Comparison of ENCODE assay signal across 10 cellular contexts in genomic region chr2:113175101-113175628, GRCh38. TPM values are rescaled to one million over a fixed set of nuclear protein-coding genes. Genes with fewer than 3 reads are reported as not detected.
DNase-seq lines count a peak whose midpoint lies in the region; ATAC-seq and FAIRE-seq lines count a peak whose summit lies in the region.
"Had no signal": no experiment of that assay in that cellular context is flagged by ENCODE, and none has a peak within 500 bp of the region (broad histone marks: within the 10 kb centered on the region; RNA-seq: fewer than 3 reads in every experiment).

No MANE protein-coding gene starts in this region.

- ATAC-seq in GM19043 (IDR thresholded peaks at IDR 0.05; ENCODE audit: low read depth, unreplicated experiment) (peak; percentile 62), HG03045 (IDR thresholded peaks at IDR 0.05; ENCODE audit: unreplicated experiment) (peak; percentile 69), Right ventricle myocardium superior (ENCODE audit: poor library complexity) (peak; percentile 36)

- DNase-seq in T-helper 9 cell (peak; percentile 44), Right ventricle myocardium superior (no peak), RCC 7860 (ENCODE audit: low spot score) (no peak), inferior parietal cortex (ENCODE audit: extremely low spot score) (no peak), NCI-H2171 (lab: John Stamatoyannopoulos, UW) (no peak)
- peak; percentile 17 to 76 (median 52) for DNase-seq in stimulated activated naive CD4-positive, alpha-beta T cell (lab: John Stamatoyannopoulos, UW)

- intact Hi-C loops in Right ventricle myocardium superior (cut with DNase I) = no loop called here

- no peak for FAIRE-seq in RCC 7860 (lab: Jason Lieb, UNC)
- FAIRE-seq: keratinocyte, TTC549 had no signal

RNA-seq across cellular contexts. Expression of gene PSD4, which starts 1.4 kb away (rescaled TPM):
- total RNA-seq in Right ventricle myocardium superior = 2.6 TPM

RNA-seq across cellular contexts. Expression of gene IL1RN, which starts 47.8 kb away (rescaled TPM):
- 0.51 TPM for total RNA-seq in Right ventricle myocardium superior

Comparison
In these comparisons a context has a peak if more than half of its experiments do, and no peak if none do; other contexts are left out.
1. DNase-seq: peak in T-helper 9 cell (single experiment) and stimulated activated naive CD4-positive, alpha-beta T cell (6 of 6); none in Right ventricle myocardium superior (single experiment), RCC 7860 (single experiment), inferior parietal cortex (single experiment) and NCI-H2171 (single experiment).
2. Peak in every context shown above with its lines, with median percentiles within 50 percentile points of each other: ATAC-seq.